8 cellular contexts compared by ENCODE assay signal in the genomic region with DNA sequence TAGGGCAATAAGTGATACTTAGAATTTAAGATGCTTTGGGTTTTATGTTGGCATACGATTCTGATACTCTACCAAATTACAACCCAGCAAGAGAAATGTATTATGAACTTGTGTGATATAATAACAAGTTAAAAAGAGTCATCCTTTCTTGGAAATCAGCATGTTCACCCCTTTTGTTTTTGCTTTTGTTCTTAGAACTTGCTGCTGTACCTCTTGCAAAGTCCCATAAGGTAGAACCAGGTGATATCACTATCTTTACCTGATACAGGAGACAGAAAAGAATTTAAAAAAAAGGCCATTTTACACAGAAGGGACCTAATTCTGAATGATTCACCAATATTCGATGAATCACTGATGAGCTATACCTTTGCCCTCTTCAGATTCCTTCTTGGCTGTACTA.
"Had no signal": no experiment of that assay in that cellular context is flagged by ENCODE, and none has a peak within 500 bp of the region (broad histone marks: within the 10 kb centered on the region; RNA-seq: fewer than 3 reads in every experiment).

No MANE protein-coding gene starts in this region.

- H3K27ac Mint-ChIP-seq: GM23338, H9 had no signal

- H3K9me3 Mint-ChIP-seq: GM23338 had no signal

- ATAC-seq: GM23338, K562 had no signal

- DNase-seq: H9, HCEC 1CT, IMR-90 had no signal

- H3K4me3 Mint-ChIP-seq: GM23338, H9 had no signal

- FAIRE-seq: H1, H54, HTR-8/SVneo, K562 had no signal

- H3K4me3 ChIP-seq: GM23338, K562 had no signal
